8 cellular contexts compared by ENCODE assay signal in the genomic region with DNA sequence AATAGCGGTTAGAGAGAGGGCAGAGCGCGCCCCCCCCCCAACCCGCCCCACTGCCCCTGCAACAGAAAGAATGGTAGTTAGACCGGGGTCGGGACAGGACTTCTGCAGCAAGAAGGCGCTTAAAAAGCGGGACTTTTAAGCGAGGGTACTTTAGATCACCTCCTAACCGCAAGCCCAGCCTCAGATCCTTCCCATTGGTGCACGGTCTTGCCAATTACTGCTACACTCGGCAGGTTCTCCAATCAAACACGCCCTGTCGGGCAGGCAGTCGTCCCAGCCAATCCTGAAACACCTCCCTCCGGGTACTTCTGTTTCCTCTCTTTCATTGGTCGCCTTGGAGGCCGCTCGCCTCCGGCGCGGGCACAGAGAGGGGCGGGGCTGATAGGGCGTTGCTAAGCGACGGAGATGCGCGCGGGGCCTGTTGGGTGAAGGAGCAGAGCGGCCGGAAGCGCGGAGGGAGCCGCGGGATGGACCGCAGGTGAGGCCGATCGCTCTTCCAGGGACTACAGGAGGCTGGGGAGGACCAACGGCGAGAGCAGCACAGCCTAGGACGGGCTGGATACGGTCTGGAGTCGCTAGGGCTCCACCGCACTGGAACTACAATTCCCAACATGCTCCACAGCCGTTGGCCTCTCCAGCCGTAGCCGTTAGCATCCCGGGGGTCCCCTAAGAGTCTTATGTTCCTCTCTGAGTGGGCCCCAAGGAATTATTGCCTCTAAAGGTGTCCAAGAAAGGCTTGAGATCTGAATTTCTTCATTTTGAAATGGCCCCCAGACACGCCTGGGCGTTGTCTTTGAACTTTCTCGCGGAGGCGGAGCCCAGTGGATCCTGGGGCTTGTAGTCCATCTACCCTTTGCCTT. TPM values are rescaled to one million over a fixed set of nuclear protein-coding genes. Genes with fewer than 3 reads are reported as not detected.
DNase-seq lines count a peak whose midpoint lies in the region; ATAC-seq and TF ChIP-seq lines count a peak whose summit lies in the region.

Gene PROSER3, plus strand, starts transcription at position 428 of the 860 bp plus-strand sequence. Its CDS starts 40 bp downstream, at position 468.

- peaks cover 13% of the 10 kb centered on the region for H3K27me3 ChIP-seq in H7 (ENCODE audit: control insufficient read depth, insufficient read depth, low read length)

- peak; percentile 98 to 99 for ATAC-seq in natural killer cell treated with Interleukin-12 subunit alpha and Interleukin-12 subunit beta and Interleukin-15 and Interleukin-18, amount 100 ng/mL, for 72 hours
- peak; percentile 98 for ATAC-seq in stimulated activated naive CD8-positive, alpha-beta T cell treated with anti-CD3 and anti-CD28 coated beads, Interleukin-15, Interleukin-2, amounts not matched to agents 100 U/mL and 50 U/mL, for 24 hours

- peak within 1 kb of the TSS; percentile 88 for H3K4me3 Mint-ChIP-seq in natural killer cell treated with Interleukin-12 subunit alpha and Interleukin-12 subunit beta and Interleukin-15 and Interleukin-18, amount 100 ng/mL, for 72 hours

- peak within 1 kb of the TSS; percentile 97 for H3K4me3 ChIP-seq in H7 (ENCODE audit: insufficient read depth, low read depth, low read length)
- H3K4me3 ChIP-seq in fibroblast of pulmonary artery (replicated peaks; ENCODE audit: low read depth, low read length) = peak within 1 kb of the TSS; percentile 99

- H3K4me1 Mint-ChIP-seq in natural killer cell treated with Interleukin-12 subunit alpha and Interleukin-12 subunit beta and Interleukin-15 and Interleukin-18, amount 100 ng/mL, for 72 hours (ENCODE audit: low read depth in 2 of 2) = peaks cover 19 to 32% of the 10 kb centered on the region in 2 donors

- peak within 1 kb of the TSS; percentile 78 to 81 for H3K27ac Mint-ChIP-seq in natural killer cell treated with Interleukin-12 subunit alpha and Interleukin-12 subunit beta and Interleukin-15 and Interleukin-18, amount 100 ng/mL, for 72 hours

- peaks cover 0 to 11% of the 10 kb centered on the region in 2 donors for H3K27me3 Mint-ChIP-seq in natural killer cell treated with Interleukin-12 subunit alpha and Interleukin-12 subunit beta and Interleukin-15 and Interleukin-18, amount 100 ng/mL, for 72 hours

- H3K36me3 Mint-ChIP-seq in natural killer cell treated with Interleukin-12 subunit alpha and Interleukin-12 subunit beta and Interleukin-15 and Interleukin-18, amount 100 ng/mL, for 72 hours = no peaks in the 10 kb centered on the region

- H3K9me3 Mint-ChIP-seq in natural killer cell treated with Interleukin-12 subunit alpha and Interleukin-12 subunit beta and Interleukin-15 and Interleukin-18, amount 100 ng/mL, for 72 hours = no peaks in the 10 kb centered on the region

- TF ChIP-seq CTCF in fibroblast of pulmonary artery (IDR thresholded peaks at IDR 0.05; ENCODE audit: low read length, missing control alignments) = no peak

- peaks cover 8% of the 10 kb centered on the region for H3K36me3 ChIP-seq in H7 (replicated peaks; ENCODE audit: control insufficient read depth, insufficient read depth, low read length)

- DNase-seq in ELF-1 (ENCODE audit: low read depth, low spot score) (peak; percentile 100), H7 (peak; percentile 99), M059J (ENCODE audit: low read depth) (peak; percentile 99), SHP77 (lab: John Stamatoyannopoulos, UW) (peak; percentile 98), fibroblast of pulmonary artery (ENCODE audit: low read depth) (peak; percentile 100)
- DNase-seq in activated effector memory CD4-positive, alpha-beta T cell treated with Interleukin-2 at 50 U/mL for 16 hours = peak; percentile 97
- peak; percentile 99 for DNase-seq in natural killer cell treated with Interleukin-12 subunit alpha and Interleukin-12 subunit beta and Interleukin-15 and Interleukin-18, amount 100 ng/mL, for 72 hours (ENCODE audit: low spot score)
- DNase-seq in stimulated activated naive CD8-positive, alpha-beta T cell treated with anti-CD3 and anti-CD28 coated beads, Interleukin-15, Interleukin-2, amounts not matched to agents 100 U/mL and 50 U/mL, for 24 hours = peak; percentile 98

RNA-seq across cellular contexts. Expression of gene PROSER3, which starts in this region (rescaled TPM):
- total RNA-seq in H7 (2014; rRNA removed; shearing (Covaris generic)) = 6.8 and 14.0 TPM in 2 replicates
- total RNA-seq in M059J (2014; rRNA removed; shearing (Covaris generic)) = 5.9 and 7.4 TPM in 2 replicates
- total RNA-seq in natural killer cell treated with Interleukin-12 subunit alpha and Interleukin-12 subunit beta and Interleukin-15 and Interleukin-18, amount 100 ng/mL, for 72 hours = 10 to 100 TPM; 36.2 to 53.8 TPM

Comparison
In these comparisons a context has a peak if more than half of its experiments do, and no peak if none do; other contexts are left out.
1. Peak in every context shown above with its lines: DNase-seq, ATAC-seq and H3K4me3 ChIP-seq.